ENCODE assay signal across 36 cellular contexts in genomic region chr1:112017183-112017582, GRCh38. TPM values are rescaled to one million over a fixed set of nuclear protein-coding genes. Genes with fewer than 3 reads are reported as not detected.
"Had no signal": no experiment of that assay in that cellular context is flagged by ENCODE, and none has a peak within 500 bp of the region (broad histone marks: within the 10 kb centered on the region; RNA-seq: fewer than 3 reads in every experiment).

No MANE protein-coding gene starts in this region.

- ATAC-seq: activated naive CD4-positive, alpha-beta T cell treated with anti-CD3 and anti-CD28 coated beads, Interleukin-2, amount 50 U/mL, for 72 hours; activated naive CD8-positive, alpha-beta T cell treated with anti-CD3 and anti-CD28 coated beads, Interleukin-2, amount 50 U/mL, for 24 hours; activated T-cell treated with anti-CD3 and anti-CD28 coated beads, Interleukin-2, amount 50 U/mL, for 4 hours; activated T-cell treated with anti-CD3 and anti-CD28 coated beads, Interleukin-2, amount 50 U/mL, for 72 hours; activated T-helper 17 cell treated with anti-CD3 and anti-CD28 coated beads, Interleukin-2, amount 50 U/mL, for 72 hours; body of pancreas had no signal

- H3K27me3 ChIP-seq: adrenal gland, ascending aorta, body of pancreas, brain microvascular endothelial cell, breast epithelium had no signal

- H3K27ac ChIP-seq: adrenal gland, ascending aorta, body of pancreas, brain microvascular endothelial cell, breast epithelium, cardiac muscle cell had no signal

- H3K4me3 ChIP-seq: adrenal gland, ascending aorta, body of pancreas, breast epithelium, cardiac muscle cell had no signal

- H3K9me3 ChIP-seq: adrenal gland, ascending aorta, breast epithelium had no signal

- H3K36me3 ChIP-seq: adrenal gland, ascending aorta, brain microvascular endothelial cell, breast epithelium, cardiac muscle cell had no signal

- DNase-seq: activated effector memory CD4-positive, alpha-beta T cell treated with anti-CD3 and anti-CD28 coated beads, Interleukin-2, amount 50 U/mL, for 16 hours; activated effector memory CD4-positive, alpha-beta T cell treated with Interleukin-2 at 50 U/mL for 16 hours; activated gamma-delta T cell; activated gamma-delta T cell treated with Interleukin-2 at 50 U/mL for 16 hours; activated naive CD4-positive, alpha-beta T cell; activated naive CD4-positive, alpha-beta T cell treated with anti-CD3 and anti-CD28 coated beads for 36 hours; activated naive CD4-positive, alpha-beta T cell treated with anti-CD3 and anti-CD28 coated beads, Interleukin-2, amount 10 ng/mL, durations not matched to agents 7 days and 5 days; activated naive CD4-positive, alpha-beta T cell treated with anti-CD3 and anti-CD28 coated beads, Interleukin-2, amount 50 U/mL, for 16 hours; activated naive CD4-positive, alpha-beta T cell treated with Interleukin-2 at 50 U/mL for 16 hours; activated naive CD8-positive, alpha-beta T cell treated with anti-CD3 and anti-CD28 coated beads for 36 hours; activated naive CD8-positive, alpha-beta T cell treated with anti-CD3 and anti-CD28 coated beads, Interleukin-2, amount 10 ng/mL, durations not matched to agents 7 days and 5 days; activated naive CD8-positive, alpha-beta T cell treated with anti-CD3 and anti-CD28 coated beads, Interleukin-2, amount 50 U/mL, for 24 hours; activated T-cell treated with anti-CD3 and anti-CD28 coated beads, Interleukin-2, amount 50 U/mL, for 1 hour; activated T-cell treated with anti-CD3 and anti-CD28 coated beads, Interleukin-2, amount 50 U/mL, for 24 hours; activated T-cell treated with anti-CD3 and anti-CD28 coated beads, Interleukin-2, amount 50 U/mL, for 4 hours; activated T-cell treated with anti-CD3 and anti-CD28 coated beads, Interleukin-2, amount 50 U/mL, for 48 hours; activated T-cell treated with anti-CD3 and anti-CD28 coated beads, Interleukin-2, amount 50 U/mL, for 72 hours; adrenal gland; amniotic stem cell; amygdala; anterior cingulate cortex; aorta; body of pancreas; brain microvascular endothelial cell; caudate nucleus; central memory CD4-positive, alpha-beta T cell; cerebellar nuclear complex had no signal

- FAIRE-seq: astrocyte, bronchial epithelial cell had no signal

- H3K4me1 ChIP-seq: adrenal gland, ascending aorta, body of pancreas, breast epithelium had no signal

RNA-seq across cellular contexts. Expression of gene KCND3, which starts 27.7 kb away (rescaled TPM):
- total RNA-seq: activated naive CD4-positive, alpha-beta T cell treated with anti-CD3 and anti-CD28 coated beads for 36 hours; activated naive CD4-positive, alpha-beta T cell treated with anti-CD3 and anti-CD28 coated beads, Interleukin-2, amount 50 U/mL, for 72 hours; activated naive CD8-positive, alpha-beta T cell treated with anti-CD3 and anti-CD28 coated beads for 36 hours; activated naive CD8-positive, alpha-beta T cell treated with anti-CD3 and anti-CD28 coated beads, Interleukin-2, amount 10 ng/mL, durations not matched to agents 7 days and 5 days; activated T-cell treated with anti-CD3 and anti-CD28 coated beads, Interleukin-2, amount 50 U/mL, for 4 hours; activated T-cell treated with anti-CD3 and anti-CD28 coated beads, Interleukin-2, amount 50 U/mL, for 72 hours; activated T-helper 1 cell treated with anti-CD3 and anti-CD28 coated beads, Interleukin-12 subunit alpha, Interleukin-12 subunit beta, Interleukin-2, Interleukin-4 antibody, amounts not matched to agents 30 ng/mL and 10 ng/mL and 1 ng/mL, durations not matched to agents 14 hours and 24 hours and 36 hours; activated T-helper 17 cell treated with anti-CD3 and anti-CD28 coated beads, Interleukin-2, amount 50 U/mL, for 72 hours; activated T-helper 2 cell treated with anti-CD3 and anti-CD28 coated beads, Interferon-gamma antibody, Interleukin-2, Interleukin-4, amounts not matched to agents 10 μg/mL and 5 μg/mL and 100 μg/mL, durations not matched to agents 14 hours and 24 hours and 36 hours had no signal
